ENCODE assay signal across 1 cellular context in the genomic region with DNA sequence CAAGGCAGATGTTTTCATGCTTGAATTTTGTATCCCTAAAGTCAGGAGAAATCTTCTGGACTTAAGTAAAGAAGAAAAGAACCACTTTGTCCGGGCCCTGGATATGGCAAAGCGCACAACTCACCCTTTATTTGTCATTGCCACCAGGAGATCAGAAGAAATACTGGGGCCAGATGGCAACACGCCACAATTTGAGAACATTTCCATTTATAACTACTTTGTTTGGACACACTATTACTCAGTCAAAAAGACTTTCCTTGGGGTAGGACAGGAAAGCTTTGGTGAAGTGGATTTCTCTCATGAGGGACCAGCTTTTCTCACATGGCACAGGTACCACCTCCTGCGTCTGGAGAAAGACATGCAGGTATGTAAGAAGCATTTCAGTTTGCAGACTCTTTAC.
TF ChIP-seq lines count a peak whose summit lies in the region.

No MANE protein-coding gene starts in this region.

TF ChIP-seq in H1, 55 proteins besides CTCF, POLR2A, EP300 and RAD21 (continued from another document):
- TF ChIP-seq, protein P1, sequence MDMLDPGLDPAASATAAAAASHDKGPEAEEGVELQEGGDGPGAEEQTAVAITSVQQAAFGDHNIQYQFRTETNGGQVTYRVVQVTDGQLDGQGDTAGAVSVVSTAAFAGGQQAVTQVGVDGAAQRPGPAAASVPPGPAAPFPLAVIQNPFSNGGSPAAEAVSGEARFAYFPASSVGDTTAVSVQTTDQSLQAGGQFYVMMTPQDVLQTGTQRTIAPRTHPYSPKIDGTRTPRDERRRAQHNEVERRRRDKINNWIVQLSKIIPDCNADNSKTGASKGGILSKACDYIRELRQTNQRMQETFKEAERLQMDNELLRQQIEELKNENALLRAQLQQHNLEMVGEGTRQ (IDR thresholded peaks at IDR 0.05; ENCODE audit: low read length) = no peak
- TF ChIP-seq POLR2AphosphoS5 (IDR thresholded peaks at IDR 0.05; ENCODE audit: low read depth, low read length) (no peak), CBX5 (IDR thresholded peaks at IDR 0.05; ENCODE audit: low read depth, low read length) (no peak), KDM1A (IDR thresholded peaks at IDR 0.05; ENCODE audit: borderline replicate concordance, low read length) (no peak)
- TF ChIP-seq, protein P2, sequence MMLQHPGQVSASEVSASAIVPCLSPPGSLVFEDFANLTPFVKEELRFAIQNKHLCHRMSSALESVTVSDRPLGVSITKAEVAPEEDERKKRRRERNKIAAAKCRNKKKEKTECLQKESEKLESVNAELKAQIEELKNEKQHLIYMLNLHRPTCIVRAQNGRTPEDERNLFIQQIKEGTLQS (IDR thresholded peaks at IDR 0.05; ENCODE audit: insufficient read depth, low read depth, low read length) = no peak
